In the genomic region with DNA sequence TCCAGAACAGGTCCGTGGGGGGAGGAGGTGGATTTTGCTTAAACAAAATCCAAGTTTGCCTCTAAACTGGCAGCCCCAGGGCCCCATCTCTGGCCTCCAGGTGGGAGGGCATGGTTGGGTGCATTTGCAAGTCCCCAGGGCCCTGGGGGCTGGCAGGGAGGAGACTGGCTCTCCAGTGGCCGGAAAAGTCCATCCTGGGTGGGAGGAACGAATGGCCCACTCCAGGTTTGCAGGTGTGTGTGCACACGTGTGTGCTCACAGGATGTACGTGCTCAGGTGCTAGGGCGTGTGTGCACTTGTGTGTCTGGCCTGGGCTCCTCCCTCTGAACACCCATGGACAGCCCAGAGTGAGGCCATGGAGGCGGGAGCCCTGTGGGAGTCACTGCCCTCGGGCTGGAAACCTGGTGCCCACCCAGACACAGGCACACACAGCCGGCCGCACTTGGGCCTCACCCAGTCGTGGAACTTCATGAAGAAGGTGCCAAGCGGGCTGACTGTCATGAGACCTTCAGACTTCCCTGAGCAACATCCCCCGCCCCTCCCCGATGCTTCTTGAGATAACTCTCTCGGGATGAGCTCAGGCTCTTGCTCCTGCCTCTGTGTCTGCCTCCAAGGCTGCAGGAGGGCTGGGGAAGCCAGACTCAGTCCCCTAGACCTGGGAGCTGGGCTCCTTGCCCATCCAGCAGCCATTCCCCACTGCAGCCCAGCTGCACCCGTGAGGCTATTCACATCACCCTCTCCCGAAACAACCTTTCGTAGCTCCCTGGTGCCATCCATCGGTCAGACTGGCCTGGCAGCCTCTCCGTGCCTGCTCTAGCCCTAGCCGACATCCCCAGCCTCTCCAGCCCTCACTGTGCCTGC, we compare ENCODE assay signal across 8 cellular contexts. TPM values are rescaled to one million over a fixed set of nuclear protein-coding genes. Genes with fewer than 3 reads are reported as not detected.
DNase-seq lines count a peak whose midpoint lies in the region; ATAC-seq and TF ChIP-seq lines count a peak whose summit lies in the region.

No MANE protein-coding gene starts in this region.

- H3K27ac ChIP-seq in HEK293 (ENCODE audit: extremely low read depth, low read depth, low read length) (peak overlapping the region; percentile 37; the same call in 1 of the 2 replicates), WERI-Rb-1 (no peak overlapping the region), right cardiac atrium (ENCODE audit: low read length) (no peak overlapping the region), stomach (peak overlapping the region; percentile 11 to 94 (median 90))

- H3K4me3 ChIP-seq in HEK293 (ENCODE audit: low read depth, low read length) (no peak overlapping the region), WERI-Rb-1 (ENCODE audit: low read depth, low read length) (no peak overlapping the region), right cardiac atrium (ENCODE audit: low read length) (no peak overlapping the region), stomach (peak overlapping the region; percentile 32 to 42 (median 37)), HAP-1 (no peak overlapping the region)

- intact Hi-C loops in right cardiac atrium (cut with DNase I) (no loop called here), stomach (cut with DNase I; ENCODE audit: low total_unique reads) (no loop called here)

- no peak for TF ChIP-seq POLR2A in stomach (IDR thresholded peaks at IDR 0.05)

- DNase-seq in WERI-Rb-1 (peak; percentile 10), right cardiac atrium (peak in 2 of 3 donors; percentile 60), stomach (no peak), dedifferentiated amniotic fluid mesenchymal stem cell (ENCODE audit: extremely low spot score) (no peak), cerebellum (ENCODE audit: low spot score) (no peak), GOT3 (lab: John Stamatoyannopoulos, UW) (no peak), HAP-1 (ENCODE audit: low spot score in 2 of 2) (no peak)

- H3K4me1 ChIP-seq in HEK293 (ENCODE audit: control insufficient read depth, insufficient read depth, low read length) (peaks cover 11% of the 10 kb centered on the region), right cardiac atrium (ENCODE audit: control insufficient read depth, insufficient read depth, low read length) (peaks cover 7% of the 10 kb centered on the region), stomach (peaks cover 60 to 81% (median 72%) of the 10 kb centered on the region in 4 donors), HAP-1 (no peaks in the 10 kb centered on the region)

- POLR2A ChIA-PET in HEK293 (lab: Yijun Ruan, JAX) = interaction anchor here (1.0 to 1.3 kb wide), 3 partner anchors 10 to 52 kb away, joined by 3 to 4 read pairs (median 3); a partner anchor contains a TSS

- no peak for TF ChIP-seq CTCF in HEK293 (tag by site-specific recombination; IDR thresholded peaks at IDR 0.05)
- TF ChIP-seq CTCF in WERI-Rb-1 (IDR thresholded peaks at IDR 0.05; ENCODE audit: low read depth, low read length) = no peak
- no peak for TF ChIP-seq CTCF in stomach (IDR thresholded peaks at IDR 0.05)

- 62% methylated on average over 21 of the region's 21 CpGs for WGBS in right cardiac atrium
- WGBS in stomach, 5 donors = 49 to 64% (median 58%) methylated on average over 20 to 21 of the region's 21 CpGs

- no peak for TF ChIP-seq EP300 in stomach (IDR thresholded peaks at IDR 0.05)

- ATAC-seq in right cardiac atrium = no peak

- H3K36me3 ChIP-seq in HEK293 (ENCODE audit: control insufficient read depth in 2 of 2, insufficient read depth in 1 of 2, low read length in 2 of 2) = no peaks in the 10 kb centered on the region
- no peaks in the 10 kb centered on the region for H3K36me3 ChIP-seq in WERI-Rb-1
- no peaks in the 10 kb centered on the region for H3K36me3 ChIP-seq in stomach
- no peaks in the 10 kb centered on the region for H3K36me3 ChIP-seq in HAP-1 (replicated peaks)

- CTCF ChIA-PET in HEK293 (lab: Yijun Ruan, JAX) = interaction anchor here (0.5 to 2.1 kb wide), 4 partner anchors 45 to 323 kb away, joined by 3 to 7 read pairs (median 3); no protein-coding TSS in a partner anchor

- H3K9me3 ChIP-seq in HEK293 (ENCODE audit: control insufficient read depth, insufficient read depth, low read depth, low read length) = no peaks in the 10 kb centered on the region
- H3K9me3 ChIP-seq in WERI-Rb-1 (ENCODE audit: severe bottlenecking) = no peaks in the 10 kb centered on the region
- no peaks in the 10 kb centered on the region for H3K9me3 ChIP-seq in right cardiac atrium (ENCODE audit: control insufficient read depth, low read length)
- no peaks in the 10 kb centered on the region for H3K9me3 ChIP-seq in stomach
- no peaks in the 10 kb centered on the region for H3K9me3 ChIP-seq in HAP-1

- H3K27me3 ChIP-seq in WERI-Rb-1 (ENCODE audit: insufficient read depth, low read depth, severe bottlenecking) (no peaks in the 10 kb centered on the region), right cardiac atrium (ENCODE audit: control insufficient read depth, insufficient read depth) (no peaks in the 10 kb centered on the region), stomach (peaks cover 0 to 26% (median 10%) of the 10 kb centered on the region in 3 donors), HAP-1 (ENCODE audit: low read depth) (no peaks in the 10 kb centered on the region)

- in situ Hi-C loops in HAP-1 (cut with MboI; ENCODE audit: low sequenced_read_pairs) = no loop called here

TF ChIP-seq in HEK293, 187 proteins besides CTCF, POLR2A, EP300 and RAD21 (continues in another document):
- peak; percentile 31; the same call in 1 of the 2 replicates for TF ChIP-seq ZIC2 (tag by site-specific recombination; IDR thresholded peaks at IDR 0.05)
- TF ChIP-seq ZNF423 (tag by site-specific recombination; IDR thresholded peaks at IDR 0.05) = peak; percentile 34; the same call in 1 of the 2 replicates
- TF ChIP-seq, protein P1, sequence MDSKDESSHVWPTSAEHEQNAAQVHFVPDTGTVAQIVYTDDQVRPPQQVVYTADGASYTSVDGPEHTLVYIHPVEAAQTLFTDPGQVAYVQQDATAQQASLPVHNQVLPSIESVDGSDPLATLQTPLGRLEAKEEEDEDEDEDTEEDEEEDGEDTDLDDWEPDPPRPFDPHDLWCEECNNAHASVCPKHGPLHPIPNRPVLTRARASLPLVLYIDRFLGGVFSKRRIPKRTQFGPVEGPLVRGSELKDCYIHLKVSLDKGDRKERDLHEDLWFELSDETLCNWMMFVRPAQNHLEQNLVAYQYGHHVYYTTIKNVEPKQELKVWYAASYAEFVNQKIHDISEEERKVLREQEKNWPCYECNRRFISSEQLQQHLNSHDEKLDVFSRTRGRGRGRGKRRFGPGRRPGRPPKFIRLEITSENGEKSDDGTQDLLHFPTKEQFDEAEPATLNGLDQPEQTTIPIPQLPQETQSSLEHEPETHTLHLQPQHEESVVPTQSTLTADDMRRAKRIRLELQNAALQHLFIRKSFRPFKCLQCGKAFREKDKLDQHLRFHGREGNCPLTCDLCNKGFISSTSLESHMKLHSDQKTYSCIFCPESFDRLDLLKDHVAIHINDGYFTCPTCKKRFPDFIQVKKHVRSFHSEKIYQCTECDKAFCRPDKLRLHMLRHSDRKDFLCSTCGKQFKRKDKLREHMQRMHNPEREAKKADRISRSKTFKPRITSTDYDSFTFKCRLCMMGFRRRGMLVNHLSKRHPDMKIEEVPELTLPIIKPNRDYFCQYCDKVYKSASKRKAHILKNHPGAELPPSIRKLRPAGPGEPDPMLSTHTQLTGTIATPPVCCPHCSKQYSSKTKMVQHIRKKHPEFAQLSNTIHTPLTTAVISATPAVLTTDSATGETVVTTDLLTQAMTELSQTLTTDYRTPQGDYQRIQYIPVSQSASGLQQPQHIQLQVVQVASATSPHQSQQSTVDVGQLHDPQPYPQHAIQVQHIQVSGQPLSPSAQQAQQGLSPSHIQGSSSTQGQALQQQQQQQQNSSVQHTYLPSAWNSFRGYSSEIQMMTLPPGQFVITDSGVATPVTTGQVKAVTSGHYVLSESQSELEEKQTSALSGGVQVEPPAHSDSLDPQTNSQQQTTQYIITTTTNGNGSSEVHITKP (tag by site-specific recombination; IDR thresholded peaks at IDR 0.05) = peak; percentile 92
- no peak for TF ChIP-seq ZNF600 (tag by site-specific recombination; IDR thresholded peaks at IDR 0.05)
- no peak for TF ChIP-seq BCL11B (tag by site-specific recombination; IDR thresholded peaks at IDR 0.05; ENCODE audit: low read depth)
- no peak for TF ChIP-seq ZNF544 (tag by site-specific recombination; IDR thresholded peaks at IDR 0.05)
- TF ChIP-seq ZNF24 (tag by site-specific recombination; IDR thresholded peaks at IDR 0.05) = no peak
- no peak; the same call in 1 of the 2 replicates for TF ChIP-seq ZBTB20 (tag by site-specific recombination; IDR thresholded peaks at IDR 0.05)
- 0 out of 2 replicates have a peak, but pooled peaks have one; percentile 13 for TF ChIP-seq KLF8 (tag by site-specific recombination; IDR thresholded peaks at IDR 0.05)
- no peak for TF ChIP-seq ZNF785 (tag by site-specific recombination; IDR thresholded peaks at IDR 0.05)
- TF ChIP-seq KLF1 (tag by site-specific recombination; IDR thresholded peaks at IDR 0.05) = peak; percentile 81
- TF ChIP-seq ZNF214 (tag by site-specific recombination; IDR thresholded peaks at IDR 0.05; ENCODE audit: borderline replicate concordance) = no peak
- no peak for TF ChIP-seq ZNF624 (tag by site-specific recombination; IDR thresholded peaks at IDR 0.05)

RNA-seq across cellular contexts. Expression of a gene that starts 9.4 kb away (rescaled TPM):
- total RNA-seq in right cardiac atrium (1 to 10 TPM; 2.5 to 5.7 (median 3.3) TPM), stomach (100 to 1,000 TPM in 1 of 5 donors, 10 to 100 TPM in 4; 11.0 to 117 (median 15.1) TPM), cerebellum (10.6 TPM)
- polyA plus RNA-seq in right cardiac atrium (2.0 TPM), stomach (10 to 100 TPM in 1 of 3 donors, 1 to 10 TPM in 2; 1.5 to 46.3 (median 2.1) TPM)

RNA-seq across cellular contexts. Expression of a gene that starts 16.8 kb away (rescaled TPM):
- total RNA-seq in right cardiac atrium (1 to 10 TPM; 1.8 to 4.2 (median 3.1) TPM), stomach (1 to 10 TPM in 4 of 5 donors, not detected in 1; 3.5 to 8.7 (median 6.7) TPM), cerebellum (7.5 TPM)
- polyA plus RNA-seq in right cardiac atrium (2.4 TPM), stomach (10 to 100 TPM in 1 of 3 donors, 1 to 10 TPM in 2; 3.7 to 13.9 (median 4.2) TPM)

RNA-seq across cellular contexts. Expression of a gene that starts 44.1 kb away (rescaled TPM):
- total RNA-seq in right cardiac atrium (under 1 TPM; 0.06 to 0.88 (median 0.20) TPM), stomach (1 to 10 TPM in 1 of 5 donors, under 1 TPM in 1, not detected in 3; 0.14 to 2.6 TPM), cerebellum (3.9 TPM)
- polyA plus RNA-seq in right cardiac atrium (0.05 TPM), stomach (1 to 10 TPM in 1 of 3 donors, under 1 TPM in 1, not detected in 1; 0.70 to 1.7 TPM)

RNA-seq across cellular contexts. Expression of a gene that starts 52.1 kb away (rescaled TPM):
- total RNA-seq in right cardiac atrium (1 to 10 TPM; 2.9 to 3.9 (median 3.3) TPM), stomach (10 to 100 TPM in 2 of 5 donors, 1 to 10 TPM in 3; 2.9 to 12.3 (median 4.5) TPM), cerebellum (15.6 TPM)
- polyA plus RNA-seq in right cardiac atrium (2.5 TPM), stomach (1 to 10 TPM; 4.7 to 9.4 (median 8.0) TPM)

Comparison
In these comparisons a context has a peak if more than half of its experiments do, and no peak if none do; other contexts are left out.
1. H3K27ac ChIP-seq: peak in HEK293 (single experiment) and stomach (5 of 5); none in WERI-Rb-1 (single experiment) and right cardiac atrium (single experiment).
2. H3K4me3 ChIP-seq: peak in stomach (4 of 4); none in HEK293 (single experiment), WERI-Rb-1 (single experiment), right cardiac atrium (single experiment) and HAP-1 (single experiment).
3. DNase-seq: peak in WERI-Rb-1 (single experiment) and right cardiac atrium (2 of 3); none in stomach (single experiment), dedifferentiated amniotic fluid mesenchymal stem cell (single experiment), cerebellum (single experiment), GOT3 (single experiment) and HAP-1 (0 of 2).